Comparison of ENCODE assay signal across 34 cellular contexts in the genomic region with DNA sequence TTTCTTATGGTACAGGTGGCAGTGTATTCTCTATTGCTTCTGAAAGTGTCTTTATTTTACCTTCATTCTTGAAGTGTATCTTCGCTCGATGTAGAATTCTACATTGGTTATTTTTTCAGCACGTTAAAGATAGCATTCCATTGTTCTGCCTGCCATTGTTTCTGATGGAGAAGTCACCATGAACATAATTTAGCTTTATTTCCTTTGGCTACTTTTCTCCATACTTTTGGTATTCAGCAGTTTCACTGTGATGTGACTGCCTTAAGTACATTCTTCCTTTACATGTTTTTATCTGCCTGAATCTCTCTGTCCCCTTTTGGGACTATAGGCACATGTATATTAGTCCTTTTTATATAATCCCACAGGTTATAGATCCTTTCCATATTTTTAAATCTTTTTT.
"Had no signal": no experiment of that assay in that cellular context is flagged by ENCODE, and none has a peak within 500 bp of the region (broad histone marks: within the 10 kb centered on the region; RNA-seq: fewer than 3 reads in every experiment).

No MANE protein-coding gene starts in this region.

- H3K4me3 ChIP-seq: MG63 had no signal

- H3K9ac ChIP-seq: KMS-11 had no signal

- H3K4me2 ChIP-seq: KMS-11 had no signal

- H3K27me3 ChIP-seq: MG63 had no signal

- H3K27ac ChIP-seq: KMS-11 had no signal

- DNase-seq: Karpas-422, Kasumi-1, MG63, MM.1S, MV-4-11, NCI-H1048, NCI-H1092, NCI-H1092 treated with DMSO at 0.1 percent for 48 hours, NCI-H1105, NCI-H1105 treated with DMSO at 0.1 percent for 48 hours, NCI-H1417, NCI-H1417 treated with DMSO at 0.1 percent for 48 hours, NCI-H1436 treated with DMSO at 0.1 percent for 48 hours, NCI-H146, NCI-H1694, NCI-H1694 treated with DMSO at 0.1 percent for 48 hours, NCI-H187, NCI-H187 treated with DMSO at 0.1 percent for 48 hours, NCI-H1930, NCI-H2029, NCI-H2029 treated with DMSO at 0.1 percent for 48 hours, NCI-H2081, NCI-H2081 treated with DMSO at 0.1 percent for 48 hours, NCI-H2107, NCI-H2171, NCI-H2171 treated with DMSO at 0.1 percent for 48 hours, NCI-H2227 treated with DMSO at 0.1 percent for 48 hours, NCI-H226, NCI-H345, NCI-H446, NCI-H446 treated with DMSO at 0.1 percent for 48 hours, NCI-H510A, NCI-H510A treated with DMSO at 0.1 percent for 48 hours had no signal

- H3K9me3 ChIP-seq: MG63 had no signal
